8 cellular contexts compared by ENCODE assay signal in the genomic region with DNA sequence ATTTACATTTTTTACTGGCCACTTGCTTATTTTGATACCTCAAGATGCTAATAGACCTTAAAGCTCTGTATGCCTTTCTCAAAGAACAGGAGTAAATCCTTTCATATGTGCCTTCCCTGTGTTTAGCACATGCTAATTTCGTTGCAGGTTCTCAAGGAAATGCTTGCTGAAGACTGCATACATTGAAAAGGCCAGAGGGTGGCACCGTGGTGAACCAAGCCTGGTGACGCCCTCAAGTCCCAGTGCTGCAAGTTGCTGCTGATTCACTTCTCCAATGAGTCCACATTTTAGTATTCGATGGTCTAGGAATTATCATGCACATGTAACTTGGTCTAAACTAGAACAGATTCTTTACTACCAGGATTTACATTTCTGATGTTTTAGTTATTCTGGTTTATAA.
DNase-seq lines count a peak whose midpoint lies in the region; ATAC-seq and TF ChIP-seq lines count a peak whose summit lies in the region.

No MANE protein-coding gene starts in this region.

- no peaks in the 10 kb centered on the region for H3K36me3 ChIP-seq in mucosa of descending colon (ENCODE audit: low read depth)

- in situ Hi-C loops in T47D (cut with HindIII; ENCODE audit: low pct_unique_long_range_greater_than_20kb, low sequenced_read_pairs), result no loop called here

- no peaks in the 10 kb centered on the region for H3K4me1 Mint-ChIP-seq in activated T-helper 1 cell treated with anti-CD3 and anti-CD28 coated beads, Interleukin-12 subunit alpha, Interleukin-12 subunit beta, Interleukin-2, Interleukin-4 antibody, amounts not matched to agents 30 ng/mL and 10 ng/mL and 1 ng/mL, durations not matched to agents 14 hours and 24 hours and 36 hours (ENCODE audit: low read depth)

- peak; percentile 54 for DNase-seq in NB4 (ENCODE audit: low read depth)
- DNase-seq in T47D (ENCODE audit: low read depth in 1 of 2, low spot score in 1 of 2), result peak; percentile 2 to 81
- DNase-seq in mucosa of descending colon, result peak in 2 of 3 donors; percentile 35 to 74
- DNase-seq in amniotic stem cell (lab: John Stamatoyannopoulos, UW), result no peak
- no peak for DNase-seq in SK-N-DZ (ENCODE audit: low spot score)
- DNase-seq in activated T-helper 1 cell treated with anti-CD3 and anti-CD28 coated beads, Interleukin-12 subunit alpha, Interleukin-12 subunit beta, Interleukin-2, Interleukin-4 antibody, amounts not matched to agents 30 ng/mL and 10 ng/mL and 1 ng/mL, durations not matched to agents 14 hours and 24 hours and 36 hours (ENCODE audit: low spot score), result no peak

- 0 out of 2 replicates have a peak, but pooled peaks have one; percentile 2 for TF ChIP-seq CTCF in GM12874 (IDR thresholded peaks at IDR 0.05; ENCODE audit: insufficient read depth, low read depth, low read length)
- TF ChIP-seq CTCF in NB4 (IDR thresholded peaks at IDR 0.05; ENCODE audit: low read depth, low read length), result peak; percentile 26
- no peak for TF ChIP-seq CTCF in mucosa of descending colon (IDR thresholded peaks at IDR 0.05)

- peaks cover 7% of the 10 kb centered on the region for H3K9me3 ChIP-seq in mucosa of descending colon

- H3K27me3 Mint-ChIP-seq in activated T-helper 1 cell treated with anti-CD3 and anti-CD28 coated beads, Interleukin-12 subunit alpha, Interleukin-12 subunit beta, Interleukin-2, Interleukin-4 antibody, amounts not matched to agents 30 ng/mL and 10 ng/mL and 1 ng/mL, durations not matched to agents 14 hours and 24 hours and 36 hours (ENCODE audit: insufficient read depth), result no peaks in the 10 kb centered on the region

- TF ChIP-seq POLR2A in NB4 (IDR thresholded peaks at IDR 0.05; ENCODE audit: extremely low read depth, insufficient read length), result no peak

- no peaks in the 10 kb centered on the region for H3K36me3 Mint-ChIP-seq in activated T-helper 1 cell treated with anti-CD3 and anti-CD28 coated beads, Interleukin-12 subunit alpha, Interleukin-12 subunit beta, Interleukin-2, Interleukin-4 antibody, amounts not matched to agents 30 ng/mL and 10 ng/mL and 1 ng/mL, durations not matched to agents 14 hours and 24 hours and 36 hours (ENCODE audit: low read depth)

- H3K4me1 ChIP-seq in mucosa of descending colon (ENCODE audit: low read depth), result no peaks in the 10 kb centered on the region

- no peak overlapping the region for H3K27ac Mint-ChIP-seq in activated T-helper 1 cell treated with anti-CD3 and anti-CD28 coated beads, Interleukin-12 subunit alpha, Interleukin-12 subunit beta, Interleukin-2, Interleukin-4 antibody, amounts not matched to agents 30 ng/mL and 10 ng/mL and 1 ng/mL, durations not matched to agents 14 hours and 24 hours and 36 hours

- peak; percentile 86 for ATAC-seq in mucosa of descending colon
- ATAC-seq in HG03520 (IDR thresholded peaks at IDR 0.05; ENCODE audit: unreplicated experiment), result no peak

- H3K4me3 Mint-ChIP-seq in activated T-helper 1 cell treated with anti-CD3 and anti-CD28 coated beads, Interleukin-12 subunit alpha, Interleukin-12 subunit beta, Interleukin-2, Interleukin-4 antibody, amounts not matched to agents 30 ng/mL and 10 ng/mL and 1 ng/mL, durations not matched to agents 14 hours and 24 hours and 36 hours, result no peak overlapping the region

- H3K4me3 ChIP-seq in NB4 (ENCODE audit: low read depth, low read length) (no peak overlapping the region), mucosa of descending colon (no peak overlapping the region)

- peaks cover 19% of the 10 kb centered on the region for H3K9me3 Mint-ChIP-seq in activated T-helper 1 cell treated with anti-CD3 and anti-CD28 coated beads, Interleukin-12 subunit alpha, Interleukin-12 subunit beta, Interleukin-2, Interleukin-4 antibody, amounts not matched to agents 30 ng/mL and 10 ng/mL and 1 ng/mL, durations not matched to agents 14 hours and 24 hours and 36 hours

- intact Hi-C loops in mucosa of descending colon (cut with DNase I, micrococcal nuclease), result no loop called here
- intact Hi-C loops in activated T-helper 1 cell treated with anti-CD3 and anti-CD28 coated beads, Interleukin-12 subunit alpha, Interleukin-12 subunit beta, Interleukin-2, Interleukin-4 antibody, amounts not matched to agents 30 ng/mL and 10 ng/mL and 1 ng/mL, durations not matched to agents 14 hours and 24 hours and 36 hours (cut with micrococcal nuclease), result no loop called here

Comparison
In these comparisons a context has a peak if more than half of its experiments do, and no peak if none do; other contexts are left out.
1. DNase-seq: peak in NB4 (single experiment), T47D (2 of 2) and mucosa of descending colon (2 of 3); none in amniotic stem cell (single experiment), SK-N-DZ (single experiment) and activated T-helper 1 cell treated with anti-CD3 and anti-CD28 coated beads, Interleukin-12 subunit alpha, Interleukin-12 subunit beta, Interleukin-2, Interleukin-4 antibody, amounts not matched to agents 30 ng/mL and 10 ng/mL and 1 ng/mL, durations not matched to agents 14 hours and 24 hours and 36 hours (single experiment).